ENCODE assay signal across 21 cellular contexts in genomic region chr7:157857578-157858075, GRCh38.
DNase-seq lines count a peak whose midpoint lies in the region; ATAC-seq, FAIRE-seq and TF ChIP-seq lines count a peak whose summit lies in the region.
"Had no signal": no experiment of that assay in that cellular context is flagged by ENCODE, and none has a peak within 500 bp of the region (broad histone marks: within the 10 kb centered on the region; RNA-seq: fewer than 3 reads in every experiment).

No MANE protein-coding gene starts in this region.

- H2BK5ac ChIP-seq in H9 (ENCODE audit: insufficient read length, low read length) = no peak overlapping the region

- TF ChIP-seq POLR2A in spleen (IDR thresholded peaks at IDR 0.05) = no peak

- H3K14ac ChIP-seq in H9 (ENCODE audit: insufficient read depth, low read length) = peak overlapping the region; percentile 42; the same call in 1 of the 2 replicates

- no peak overlapping the region for H2AK5ac ChIP-seq in H9 (ENCODE audit: insufficient read length, low read length)

- H3F3A ChIP-seq in neural progenitor cell (ENCODE audit: low read depth) = peaks cover 5% of the 10 kb centered on the region

- H3K23me2 ChIP-seq in H9 (ENCODE audit: insufficient read length, low read depth, low read length, poor library complexity, severe bottlenecking) = no peaks in the 10 kb centered on the region

- H2BK12ac ChIP-seq in H9 (ENCODE audit: insufficient read length, low read depth, low read length) = no peak overlapping the region

- intact Hi-C loops in spleen (cut with DNase I; ENCODE audit: low total_unique reads) = no loop called here
- intact Hi-C loops in CD4-positive, alpha-beta memory T cell (cut with micrococcal nuclease) = no loop called here

- no peak overlapping the region for H2BK20ac ChIP-seq in H9 (ENCODE audit: low read depth, low read length, poor library complexity, severe bottlenecking)

- no peak overlapping the region for H3K56ac ChIP-seq in H9 (ENCODE audit: insufficient read length, low read depth, low read length)

- no peak overlapping the region for H3K23ac ChIP-seq in H9 (ENCODE audit: insufficient read length, low read depth, low read length)

- POLR2A ChIA-PET in CD4-positive, alpha-beta memory T cell (lab: Charles Lee; ENCODE audit: partially characterized antibody) = no interaction called here

- H3K9me3 Mint-ChIP-seq in H9 (no peaks in the 10 kb centered on the region; a peak in 1 of 5 replicates), neural progenitor cell (no peaks in the 10 kb centered on the region)
- H3K9me3 Mint-ChIP-seq in activated T-helper 17 cell treated with anti-CD3 and anti-CD28 coated beads, Interleukin-2, amount 50 U/mL, for 72 hours = no peaks in the 10 kb centered on the region
- H3K9me3 Mint-ChIP-seq in CD4-positive, alpha-beta memory T cell = no peaks in the 10 kb centered on the region
- H3K9me3 Mint-ChIP-seq: CD8-positive, alpha-beta memory T cell had no signal

- H2BK120ac ChIP-seq in H9 (ENCODE audit: low read depth, low read length, poor library complexity, severe bottlenecking) = no peak overlapping the region

- H3K36me3 ChIP-seq in neural progenitor cell = no peaks in the 10 kb centered on the region
- H3K36me3 ChIP-seq in spleen = peaks cover 0 to 6% (median 0%) of the 10 kb centered on the region in 6 donors
- no peaks in the 10 kb centered on the region for H3K36me3 ChIP-seq in CD4-positive, alpha-beta memory T cell (ENCODE audit: insufficient read depth, low read length)

- H3K4me1 Mint-ChIP-seq in H9 (peaks cover 0 to 6% of the 10 kb centered on the region in 2 experiments; a peak in 1 of 4 replicates), neural progenitor cell (peaks cover 38% of the 10 kb centered on the region)
- no peaks in the 10 kb centered on the region for H3K4me1 Mint-ChIP-seq in activated T-helper 17 cell treated with anti-CD3 and anti-CD28 coated beads, Interleukin-2, amount 50 U/mL, for 72 hours
- no peaks in the 10 kb centered on the region for H3K4me1 Mint-ChIP-seq in CD4-positive, alpha-beta memory T cell
- H3K4me1 Mint-ChIP-seq: CD8-positive, alpha-beta memory T cell had no signal

- TF ChIP-seq CTCF in H9 (conservative IDR thresholded peaks at IDR 0.05) (no peak), neural progenitor cell (IDR thresholded peaks at IDR 0.05) (no peak), spleen (IDR thresholded peaks at IDR 0.05 in 8 of 11, conservative IDR thresholded peaks at IDR 0.05 in 3 of 11) (no peak)

- DNase-seq in H9 (no peak), neural progenitor cell (ENCODE audit: low spot score) (no peak), spleen (peak; percentile 31), urothelium cell line (ENCODE audit: low spot score) (no peak), activated gamma-delta T cell (lab: John Stamatoyannopoulos, UW) (no peak)
- DNase-seq in CD4-positive, alpha-beta memory T cell = no peak
- DNase-seq: CD8-positive, alpha-beta memory T cell; COR-L47; DMS 273 treated with DMSO at 0.1 percent for 48 hours; DMS53; DND-41; GM23248; HFFc6 had no signal

- no peak overlapping the region for H3K4me2 ChIP-seq in H9 (ENCODE audit: insufficient read depth, insufficient read length, low read length)
- no peak overlapping the region for H3K4me2 ChIP-seq in neural progenitor cell

- no peak overlapping the region for H3K9ac ChIP-seq in H9 (ENCODE audit: extremely low read depth, insufficient read length, low read length)
- no peak overlapping the region for H3K9ac ChIP-seq in neural progenitor cell
- H3K9ac ChIP-seq: BLaER1 treated with 17β-estradiol and CSF1 and Interleukin-3, amounts not matched to agents 10 nM and 100 nM; GM23248 had no signal

- H3K27me3 Mint-ChIP-seq in H9 (ENCODE audit: low read depth) (no peaks in the 10 kb centered on the region), neural progenitor cell (ENCODE audit: insufficient read depth, low read depth) (peaks cover 6% of the 10 kb centered on the region)
- no peaks in the 10 kb centered on the region for H3K27me3 Mint-ChIP-seq in activated T-helper 17 cell treated with anti-CD3 and anti-CD28 coated beads, Interleukin-2, amount 50 U/mL, for 72 hours
- H3K27me3 Mint-ChIP-seq in CD4-positive, alpha-beta memory T cell = no peaks in the 10 kb centered on the region
- H3K27me3 Mint-ChIP-seq: B cell had no signal

- H2AFZ ChIP-seq in H9 (ENCODE audit: low read length) = no peak overlapping the region
- H2AFZ ChIP-seq in neural progenitor cell (replicated peaks) = no peak overlapping the region
- H2AFZ ChIP-seq: GM23248 had no signal

- no peaks in the 10 kb centered on the region for H3K4me1 ChIP-seq in H9 (ENCODE audit: insufficient read depth, low read length)
- H3K4me1 ChIP-seq in neural progenitor cell = peaks cover 16% of the 10 kb centered on the region
- peaks cover 0 to 39% (median 15%) of the 10 kb centered on the region in 6 donors for H3K4me1 ChIP-seq in spleen
- H3K4me1 ChIP-seq in CD4-positive, alpha-beta memory T cell (ENCODE audit: insufficient read depth, low read length) = no peaks in the 10 kb centered on the region

- H3T11ph ChIP-seq in H9 (ENCODE audit: low read length) = no peak overlapping the region

- H4K91ac ChIP-seq in H9 (ENCODE audit: insufficient read length, low read depth, low read length) = no peak overlapping the region

- H4K5ac ChIP-seq in H9 (ENCODE audit: insufficient read length, low read depth, low read length) = no peak overlapping the region

- no peak overlapping the region for H4K8ac ChIP-seq in H9 (replicated peaks; ENCODE audit: insufficient read length, low read depth, low read length)

- H3K27ac ChIP-seq in H9 (ENCODE audit: insufficient read length, low read depth, low read length) (no peak overlapping the region), neural progenitor cell (no peak overlapping the region), spleen (no peak overlapping the region)
- H3K27ac ChIP-seq in CD4-positive, alpha-beta memory T cell (ENCODE audit: low read depth, low read length) = no peak overlapping the region
- H3K27ac ChIP-seq: BLaER1 treated with 17β-estradiol and CSF1 and Interleukin-3, amounts not matched to agents 10 nM and 100 nM; GM23248 had no signal

- H3K4me3 Mint-ChIP-seq in H9 = no peak overlapping the region
- no peak overlapping the region for H3K4me3 Mint-ChIP-seq in activated T-helper 17 cell treated with anti-CD3 and anti-CD28 coated beads, Interleukin-2, amount 50 U/mL, for 72 hours
- peak overlapping the region; percentile 27 for H3K4me3 Mint-ChIP-seq in neural progenitor cell
- no peak overlapping the region for H3K4me3 Mint-ChIP-seq in CD4-positive, alpha-beta memory T cell
- H3K4me3 Mint-ChIP-seq: B cell; CD8-positive, alpha-beta memory T cell; HFFc6 had no signal

- H3K4me3 ChIP-seq in neural progenitor cell = no peak overlapping the region
- no peak overlapping the region for H3K4me3 ChIP-seq in spleen
- no peak overlapping the region for H3K4me3 ChIP-seq in CD4-positive, alpha-beta memory T cell (ENCODE audit: low read length in 2 of 2)
- H3K4me3 ChIP-seq: BLaER1 treated with 17β-estradiol and CSF1 and Interleukin-3, amounts not matched to agents 10 nM and 100 nM; GM23248 had no signal

- H3K27me3 ChIP-seq in H9 (ENCODE audit: insufficient read depth, low read length) (no peaks in the 10 kb centered on the region), neural progenitor cell (no peaks in the 10 kb centered on the region), spleen (replicated peaks in 1 of 7) (peaks cover 0 to 6% (median 0%) of the 10 kb centered on the region in 7 donors)
- no peaks in the 10 kb centered on the region for H3K27me3 ChIP-seq in CD4-positive, alpha-beta memory T cell (ENCODE audit: insufficient read depth, low read length)
- H3K27me3 ChIP-seq: BLaER1 treated with 17β-estradiol and CSF1 and Interleukin-3, amounts not matched to agents 10 nM and 100 nM had no signal

- H3K79me2 ChIP-seq in H9 (ENCODE audit: insufficient read depth, low read length) (no peaks in the 10 kb centered on the region), neural progenitor cell (ENCODE audit: low read depth) (no peaks in the 10 kb centered on the region)

- no peak overlapping the region for H3K27ac Mint-ChIP-seq in H9
- H3K27ac Mint-ChIP-seq in activated T-helper 17 cell treated with anti-CD3 and anti-CD28 coated beads, Interleukin-2, amount 50 U/mL, for 72 hours = no peak overlapping the region
- peak overlapping the region; percentile 46 for H3K27ac Mint-ChIP-seq in neural progenitor cell
- peak overlapping the region in 1 of 7 donors; percentile 63 for H3K27ac Mint-ChIP-seq in CD4-positive, alpha-beta memory T cell
- H3K27ac Mint-ChIP-seq: B cell; CD8-positive, alpha-beta memory T cell; HFFc6 had no signal

- no peak overlapping the region for H3K18ac ChIP-seq in H9 (ENCODE audit: insufficient read length, low read depth, low read length)

- H2BK15ac ChIP-seq in H9 (ENCODE audit: low read depth, low read length) = no peak overlapping the region

- ATAC-seq in activated T-helper 17 cell treated with anti-CD3 and anti-CD28 coated beads, Interleukin-2, amount 50 U/mL, for 72 hours (replicated peaks) = peak; percentile 45
- ATAC-seq: HCT116 had no signal

- no peak overlapping the region for H3K4ac ChIP-seq in H9 (ENCODE audit: low read depth, low read length)

- H3K36me3 Mint-ChIP-seq in H9 (ENCODE audit: insufficient read depth in 1 of 3, low read depth in 3 of 3) (peaks cover 0 to 2% (median 0%) of the 10 kb centered on the region in 3 experiments; a peak in 1 of 7 replicates), neural progenitor cell (no peaks in the 10 kb centered on the region)
- H3K36me3 Mint-ChIP-seq in activated T-helper 17 cell treated with anti-CD3 and anti-CD28 coated beads, Interleukin-2, amount 50 U/mL, for 72 hours (ENCODE audit: low read depth) = no peaks in the 10 kb centered on the region
- H3K36me3 Mint-ChIP-seq in CD4-positive, alpha-beta memory T cell = no peaks in the 10 kb centered on the region
- H3K36me3 Mint-ChIP-seq: CD8-positive, alpha-beta memory T cell had no signal

- H4K20me1 ChIP-seq in H9 (ENCODE audit: control insufficient read depth, insufficient read depth, insufficient read length) = no peaks in the 10 kb centered on the region
- no peaks in the 10 kb centered on the region for H4K20me1 ChIP-seq in neural progenitor cell (ENCODE audit: low read depth)

- H3K9me3 ChIP-seq in H9 (ENCODE audit: control insufficient read depth, low read depth, low read length) (no peaks in the 10 kb centered on the region), neural progenitor cell (ENCODE audit: low read depth) (no peaks in the 10 kb centered on the region), spleen (no peaks in the 10 kb centered on the region)
- no peaks in the 10 kb centered on the region for H3K9me3 ChIP-seq in CD4-positive, alpha-beta memory T cell (ENCODE audit: control insufficient read depth in 1 of 2, low read length in 2 of 2)

- CTCF ChIA-PET in CD4-positive, alpha-beta memory T cell (lab: Charles Lee; ENCODE audit: partially characterized antibody) = no interaction called here

- no peaks in the 10 kb centered on the region for H3K79me1 ChIP-seq in H9 (ENCODE audit: insufficient read depth, low read depth, low read length, poor library complexity, severe bottlenecking)

- FAIRE-seq in urothelium cell line (lab: Jason Lieb, UNC) = no peak
- FAIRE-seq: G401.6, GM12891, GM19239, H54 had no signal

- WGBS in H9 (ENCODE audit: extremely low coverage, insufficient read length, low lambda C conversion rate) = no CpG with 5 or more reads among the region's 21 CpGs
- WGBS in spleen, 5 donors = 79 to 90% (median 88%) methylated on average over 20 to 21 of the region's 21 CpGs
